17 cellular contexts compared by ENCODE assay signal in the genomic region with DNA sequence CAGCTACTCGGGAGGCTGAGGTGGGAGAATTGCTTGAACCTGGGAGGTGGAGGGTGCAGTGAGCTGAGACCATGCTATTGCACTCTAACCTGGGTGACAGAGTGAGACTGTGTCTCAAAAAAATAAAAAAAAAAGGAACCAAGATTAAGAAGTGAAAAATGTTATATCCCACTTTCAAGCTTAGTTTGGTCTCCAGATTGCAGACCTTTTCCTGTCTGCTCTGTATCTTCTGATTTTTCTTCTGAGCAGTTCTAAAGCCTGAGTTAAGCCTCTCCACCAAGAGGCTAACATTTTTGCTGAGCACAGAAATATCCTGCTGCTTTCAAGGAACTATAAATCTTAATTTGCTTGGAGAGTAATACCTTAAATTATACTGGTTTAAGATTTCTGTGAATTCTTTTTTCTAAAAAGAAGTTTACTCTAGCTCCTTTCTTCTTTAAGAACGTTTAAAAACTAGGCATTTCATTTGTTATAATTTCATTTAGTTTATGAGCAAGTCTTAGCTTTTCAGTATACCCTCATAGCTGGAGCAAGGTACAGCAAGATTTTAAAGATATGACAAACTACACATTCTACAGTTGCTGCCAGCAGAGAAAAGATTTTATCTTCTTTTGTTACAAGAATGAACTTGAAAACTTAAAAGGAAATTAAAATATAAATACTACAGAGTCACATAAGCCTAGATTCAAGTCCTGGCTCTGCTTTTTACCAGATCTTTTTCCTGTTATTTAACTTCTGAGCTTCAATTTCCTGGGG. TPM values are rescaled to one million over a fixed set of nuclear protein-coding genes. Genes with fewer than 3 reads are reported as not detected.
DNase-seq lines count a peak whose midpoint lies in the region; ATAC-seq and TF ChIP-seq lines count a peak whose summit lies in the region.
"Had no signal": no experiment of that assay in that cellular context is flagged by ENCODE, and none has a peak within 500 bp of the region (broad histone marks: within the 10 kb centered on the region; RNA-seq: fewer than 3 reads in every experiment).

No MANE protein-coding gene starts in this region.

- 75 to 78% methylated on average over 2 of the region's 2 CpGs for WGBS in testis, 2 donors

- ATAC-seq in GM18505 (IDR thresholded peaks at IDR 0.05; ENCODE audit: unreplicated experiment) (peak; percentile 69), HG02798 (IDR thresholded peaks at IDR 0.05; ENCODE audit: poor library complexity, unreplicated experiment) (peak; percentile 34), gastrocnemius medialis (no peak)
- no peak for ATAC-seq in activated CD4-positive, CD25-positive, alpha-beta regulatory T cell treated with anti-CD3 and anti-CD28 coated beads, Interleukin-2, amount 50 U/mL, for 24 hours
- ATAC-seq: natural killer cell had no signal

- H3K9me3 ChIP-seq in ascending aorta, result no peaks in the 10 kb centered on the region
- H3K9me3 ChIP-seq in gastrocnemius medialis, result no peaks in the 10 kb centered on the region
- no peaks in the 10 kb centered on the region for H3K9me3 ChIP-seq in Peyer's patch
- H3K9me3 ChIP-seq in testis, result no peaks in the 10 kb centered on the region
- H3K9me3 ChIP-seq: SJSA1 had no signal

- TF ChIP-seq POLR2A in GM18505 (IDR thresholded peaks at IDR 0.05; ENCODE audit: borderline replicate concordance, extremely low read depth, insufficient read depth, insufficient read length), result no peak
- no peak for TF ChIP-seq POLR2A in gastrocnemius medialis (IDR thresholded peaks at IDR 0.05)
- TF ChIP-seq POLR2A in Peyer's patch (IDR thresholded peaks at IDR 0.05), result no peak
- TF ChIP-seq POLR2A in testis (IDR thresholded peaks at IDR 0.05), result no peak

- H3K36me3 ChIP-seq in ascending aorta, result peaks cover 7 to 16% of the 10 kb centered on the region in 2 donors
- no peaks in the 10 kb centered on the region for H3K36me3 ChIP-seq in gastrocnemius medialis
- H3K36me3 ChIP-seq in Peyer's patch, result no peaks in the 10 kb centered on the region
- H3K36me3 ChIP-seq in testis (ENCODE audit: low read depth, missing control alignments), result no peaks in the 10 kb centered on the region
- H3K36me3 ChIP-seq: SJSA1 had no signal

- H3K27me3 ChIP-seq in ascending aorta (no peaks in the 10 kb centered on the region), gastrocnemius medialis (no peaks in the 10 kb centered on the region), Peyer's patch (no peaks in the 10 kb centered on the region), testis (no peaks in the 10 kb centered on the region)
- H3K27me3 ChIP-seq: SJSA1 had no signal

- peak overlapping the region; percentile 71 to 74 for H3K27ac ChIP-seq in ascending aorta
- H3K27ac ChIP-seq in gastrocnemius medialis, result peak overlapping the region; percentile 69 to 87 (median 75)
- no peak overlapping the region for H3K27ac ChIP-seq in Peyer's patch
- no peak overlapping the region for H3K27ac ChIP-seq in testis
- H3K27ac ChIP-seq: SJSA1 had no signal

- TF ChIP-seq CTCF in ascending aorta (IDR thresholded peaks at IDR 0.05), result no peak
- no peak for TF ChIP-seq CTCF in gastrocnemius medialis (IDR thresholded peaks at IDR 0.05 in 4 of 5, conservative IDR thresholded peaks at IDR 0.05 in 1 of 5)
- no peak for TF ChIP-seq CTCF in Peyer's patch (IDR thresholded peaks at IDR 0.05)
- no peak for TF ChIP-seq CTCF in testis (IDR thresholded peaks at IDR 0.05)

- DNase-seq in ascending aorta (ENCODE audit: low spot score in 2 of 2) (no peak), gastrocnemius medialis (no peak), Peyer's patch (no peak), testis (no peak)
- DNase-seq: activated CD4-positive, alpha-beta T cell treated with anti-CD3 and anti-CD28 coated beads for 4 hours; activated effector memory CD4-positive, alpha-beta T cell treated with Interleukin-2 at 50 U/mL for 16 hours; caudate nucleus; GOT3; natural killer cell; NCI-H2029; small intestine; stimulated activated CD4-positive, alpha-beta T cell treated with anti-CD3 and anti-CD28 coated beads, Interleukin-4, amount 100 ng/mL, for 4 hours; substantia nigra had no signal

- intact Hi-C loops in ascending aorta (cut with DNase I), result loop anchor here (2.0 kb wide), 1 partner anchor 17 kb away; no protein-coding TSS in a partner anchor
- intact Hi-C loops in gastrocnemius medialis (cut with DNase I; ENCODE audit: low total_unique reads), result loop anchor here (2.0 kb wide), 2 partner anchors 15 to 35 kb away; no protein-coding TSS in a partner anchor
- intact Hi-C loops in testis (cut with DNase I; ENCODE audit: low total_unique reads), result no loop called here

- H3K4me1 ChIP-seq in ascending aorta, result peaks cover 5 to 37% of the 10 kb centered on the region in 2 donors
- H3K4me1 ChIP-seq in gastrocnemius medialis, result peaks cover 23% of the 10 kb centered on the region in 2 donors
- no peaks in the 10 kb centered on the region for H3K4me1 ChIP-seq in Peyer's patch
- H3K4me1 ChIP-seq in testis, result no peaks in the 10 kb centered on the region

- in situ Hi-C loops in gastrocnemius medialis (cut with MboI; ENCODE audit: low sequenced_read_pairs in 4 of 4), result no loop called here

- H3K4me3 ChIP-seq in ascending aorta (no peak overlapping the region), gastrocnemius medialis (no peak overlapping the region), Peyer's patch (no peak overlapping the region), testis (no peak overlapping the region)
- H3K4me3 ChIP-seq: SJSA1 had no signal

RNA-seq across cellular contexts. Expression of gene GARNL3, which starts 55.0 kb away (rescaled TPM):
- total RNA-seq in ascending aorta (162 TPM), gastrocnemius medialis (1 to 10 TPM; 2.5 to 5.7 (median 3.0) TPM), Peyer's patch (10 to 100 TPM; 12.3 to 78.4 (median 23.7) TPM), testis (10 to 100 TPM; 25.9 to 42.8 TPM)
- polyA plus RNA-seq in testis (ENCODE audit: insufficient read depth, low read depth, low replicate concordance), result 12.9 TPM

Comparison
In these comparisons a context has a peak if more than half of its experiments do, and no peak if none do; other contexts are left out.
1. ATAC-seq: peak in GM18505 (single experiment) and HG02798 (single experiment); none in gastrocnemius medialis (0 of 2) and activated CD4-positive, CD25-positive, alpha-beta regulatory T cell treated with anti-CD3 and anti-CD28 coated beads, Interleukin-2, amount 50 U/mL, for 24 hours (0 of 2).
2. H3K27ac ChIP-seq: peak in ascending aorta (2 of 2) and gastrocnemius medialis (4 of 4); none in Peyer's patch (0 of 4) and testis (0 of 2).